ENCODE assay signal across 20 cellular contexts in the genomic region with DNA sequence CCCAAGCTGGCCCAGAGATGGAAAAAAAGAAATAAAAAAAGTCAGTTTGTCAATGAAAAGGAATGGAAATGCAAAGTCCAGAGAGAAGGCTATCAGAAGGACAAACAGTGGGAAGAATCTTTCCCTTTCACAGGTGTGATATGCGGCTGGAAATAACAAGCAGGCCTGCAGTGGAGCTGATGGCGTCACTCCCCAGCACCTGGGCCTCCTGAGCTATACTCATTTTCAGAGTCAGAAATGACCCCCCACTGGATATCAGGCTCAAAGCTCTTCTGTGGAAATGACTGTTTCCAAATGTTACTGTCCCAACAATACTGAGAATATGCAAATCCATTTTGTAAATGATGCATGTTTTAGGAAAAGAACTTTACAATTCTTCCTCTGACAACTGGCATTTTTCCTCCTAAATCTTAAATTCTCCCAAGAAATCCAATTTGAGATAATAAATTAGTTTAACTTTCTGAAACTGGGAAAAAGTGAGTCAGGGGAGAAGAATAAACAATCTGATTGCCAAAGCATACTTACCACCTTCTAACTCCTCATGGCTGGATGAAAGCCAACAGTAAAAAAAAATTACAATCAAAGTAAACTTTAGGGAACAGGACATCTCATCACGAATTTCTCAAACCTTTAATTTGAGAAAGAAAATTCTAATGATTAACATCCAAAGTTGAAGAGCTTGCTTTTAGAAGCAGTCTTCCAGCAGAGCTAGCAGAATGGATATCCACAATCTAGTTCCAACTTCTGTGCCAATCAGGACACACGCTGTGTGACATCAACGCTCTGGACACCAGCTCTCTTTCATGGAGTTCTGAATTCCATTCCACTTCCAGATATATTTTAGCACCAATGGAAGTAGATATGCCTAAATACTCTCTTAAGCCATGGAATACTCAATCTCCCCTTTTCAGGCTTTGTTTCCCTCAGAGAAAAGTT. TPM values are rescaled to one million over a fixed set of nuclear protein-coding genes. Genes with fewer than 3 reads are reported as not detected.
A peak's percentile ranks its signal among the peaks of the same experiment; 100 is the strongest.
DNase-seq lines count a peak whose midpoint lies in the region; ATAC-seq, FAIRE-seq and TF ChIP-seq lines count a peak whose summit lies in the region.
"Had no signal": no experiment of that assay in that cellular context is flagged by ENCODE, and none has a peak within 500 bp of the region (broad histone marks: within the 10 kb centered on the region; RNA-seq: fewer than 3 reads in every experiment).

No MANE protein-coding gene starts in this region.

- H3K79me2 ChIP-seq in H1 (ENCODE audit: control insufficient read depth in 1 of 2, insufficient read depth in 2 of 2, low read length in 2 of 2), result no peaks in the 10 kb centered on the region

- no peak overlapping the region for H2BK15ac ChIP-seq in H1 (ENCODE audit: low read length)

- no peak overlapping the region for H3K4ac ChIP-seq in H1 (replicated peaks; ENCODE audit: insufficient read length, low read depth, low read length)

- no peak overlapping the region for H3K18ac ChIP-seq in H1 (ENCODE audit: extremely low read depth, low read length)

- intact Hi-C loops in pancreas (cut with DNase I) (no loop called here), heart left ventricle (cut with DNase I) (no loop called here), psoas muscle (cut with DNase I) (no loop called here)

- no peak for TF ChIP-seq EP300 in H1 (IDR thresholded peaks at IDR 0.05; ENCODE audit: borderline replicate concordance in 1 of 2, low read depth in 2 of 2, low read length in 2 of 2)

- WGBS in H1 (ENCODE audit: extremely low coverage in 1 of 2, insufficient coverage in 1 of 2, insufficient read length in 1 of 2, insufficient replicate concordance in 2 of 2, low coverage in 1 of 2, low lambda C conversion rate in 2 of 2, missing lambda C conversion rate in 1 of 2), 2 experiments, result 81% methylated on average over 5 of the region's 5 CpGs; no CpG with 5 or more reads in 1 of the 2 experiments
- 26 to 29% methylated on average over 5 of the region's 5 CpGs for WGBS in pancreas, 2 donors
- 72 to 78% (median 75%) methylated on average over 5 of the region's 5 CpGs for WGBS in heart left ventricle, 4 donors
- WGBS in psoas muscle, 3 donors, result 76 to 84% (median 81%) methylated on average over 5 of the region's 5 CpGs

- H3K23ac ChIP-seq in H1 (ENCODE audit: insufficient read length), result no peak overlapping the region

- no peaks in the 10 kb centered on the region for H3K79me1 ChIP-seq in H1 (ENCODE audit: low read depth, low read length)

- H4K91ac ChIP-seq in H1 (replicated peaks; ENCODE audit: insufficient read length, low read length), result no peak overlapping the region

- peaks cover 0 to 11% (median 6%) of the 10 kb centered on the region in 4 experiments; a peak in 4 of 7 replicates for H3K4me1 ChIP-seq in H1 (replicated peaks in 1 of 4; ENCODE audit: control insufficient read depth in 3 of 4, insufficient read depth in 4 of 4, low read length in 3 of 4)
- H3K4me1 ChIP-seq in pancreas, result peaks cover 18 to 56% (median 38%) of the 10 kb centered on the region in 3 donors
- no peaks in the 10 kb centered on the region for H3K4me1 ChIP-seq in heart left ventricle
- no peaks in the 10 kb centered on the region for H3K4me1 ChIP-seq in psoas muscle
- H3K4me1 ChIP-seq: colonic mucosa, tibial nerve had no signal

- H2AFZ ChIP-seq in H1 (ENCODE audit: low read length), result no peak overlapping the region

- peak; percentile 74 for FAIRE-seq in GM12892 (lab: Jason Lieb, UNC)
- FAIRE-seq in H1 (lab: Jason Lieb, UNC), result no peak
- no peak for FAIRE-seq in pancreas (lab: Jason Lieb, UNC)
- FAIRE-seq: kidney had no signal

- DNase-seq in GM12892 (ENCODE audit: insufficient read length), result no peak
- no peak for DNase-seq in H1 (ENCODE audit: low read depth in 1 of 2, low spot score in 2 of 2)
- DNase-seq in pancreas, result peak in 4 of 6 donors; percentile 71 to 82 (median 78)
- DNase-seq in heart left ventricle, result no peak
- no peak for DNase-seq in superior temporal gyrus (ENCODE audit: extremely low spot score)
- DNase-seq in psoas muscle, result no peak
- DNase-seq: amygdala, colonic mucosa, erythroblast, kidney, mucosa of descending colon, NCI-H2081 treated with DMSO at 0.1 percent for 48 hours, nucleus accumbens, T-cell, WERI-Rb-1 had no signal

- H3K14ac ChIP-seq in H1 (ENCODE audit: insufficient read length), result no peak overlapping the region

- H2BK20ac ChIP-seq in H1 (ENCODE audit: low read length), result no peak overlapping the region

- CTCF ChIA-PET in H1 (lab: Charles Lee; ENCODE audit: partially characterized antibody), result no interaction called here

- H3K56ac ChIP-seq in H1 (replicated peaks; ENCODE audit: insufficient read length, low read depth, low read length), result no peak overlapping the region

- no peak for TF ChIP-seq CTCF in H1 (IDR thresholded peaks at IDR 0.05; ENCODE audit: control extremely low read depth in 1 of 3, insufficient read depth in 1 of 3, low read depth in 1 of 3, low read length in 3 of 3)
- TF ChIP-seq CTCF in pancreas (IDR thresholded peaks at IDR 0.05), result no peak
- TF ChIP-seq CTCF in heart left ventricle (IDR thresholded peaks at IDR 0.05), result no peak
- no peak for TF ChIP-seq CTCF in psoas muscle (IDR thresholded peaks at IDR 0.05)

- no peaks in the 10 kb centered on the region for H3K36me3 ChIP-seq in H1 (ENCODE audit: control insufficient read depth in 2 of 4, insufficient read depth in 4 of 4, low read length in 3 of 4)
- no peaks in the 10 kb centered on the region for H3K36me3 ChIP-seq in pancreas
- H3K36me3 ChIP-seq in heart left ventricle, result peaks cover 0 to 23% (median 0%) of the 10 kb centered on the region in 9 donors
- H3K36me3 ChIP-seq in psoas muscle (ENCODE audit: insufficient read depth in 1 of 2, low read depth in 1 of 2), result no peaks in the 10 kb centered on the region
- H3K36me3 ChIP-seq: colonic mucosa, WERI-Rb-1 had no signal

- no peak overlapping the region for H3K4me3 ChIP-seq in H1 (ENCODE audit: extremely low read depth in 1 of 4, insufficient read depth in 2 of 4, low read depth in 3 of 4, low read length in 4 of 4)
- peak overlapping the region in 1 of 4 donors; percentile 10 for H3K4me3 ChIP-seq in pancreas
- no peak overlapping the region for H3K4me3 ChIP-seq in heart left ventricle
- H3K4me3 ChIP-seq in psoas muscle, result no peak overlapping the region
- H3K4me3 ChIP-seq: colonic mucosa, mucosa of descending colon, skin epidermis, tibial nerve had no signal

- H2BK5ac ChIP-seq in H1 (ENCODE audit: low read depth, low read length), result 0 out of 2 replicates have a peak overlapping the region, but pooled peaks have one; percentile 3

- no peak overlapping the region for H4K5ac ChIP-seq in H1 (ENCODE audit: insufficient read length, low read depth, low read length)

- H2AK5ac ChIP-seq in H1 (ENCODE audit: low read depth, low read length), result no peak overlapping the region

- POLR2A ChIA-PET in H1 (lab: Charles Lee; ENCODE audit: partially characterized antibody), result no interaction called here

- H2BK120ac ChIP-seq in H1 (replicated peaks; ENCODE audit: low read depth, low read length), result no peak overlapping the region

- ATAC-seq in SK-N-SH treated with all-trans-retinoic acid at 6 μM for 48 hours, result no peak
- peak; percentile 61 to 74 (median 62) for ATAC-seq in pancreas
- no peak for ATAC-seq in GM19452 (IDR thresholded peaks at IDR 0.05; ENCODE audit: unreplicated experiment)
- no peak for ATAC-seq in heart left ventricle
- ATAC-seq in psoas muscle, result no peak
- ATAC-seq: mucosa of descending colon, T-cell had no signal

- H3K27ac ChIP-seq in H1 (ENCODE audit: low read depth, low read length) (no peak overlapping the region), pancreas (peak overlapping the region; percentile 62 to 86 (median 79)), heart left ventricle (no peak overlapping the region), psoas muscle (no peak overlapping the region)
- H3K27ac ChIP-seq: colonic mucosa, skin epidermis, tibial nerve, WERI-Rb-1 had no signal

- no peaks in the 10 kb centered on the region for H4K20me1 ChIP-seq in H1 (replicated peaks in 1 of 2; ENCODE audit: control insufficient read depth in 1 of 2, insufficient read depth in 2 of 2, low read length in 2 of 2)

- TF ChIP-seq POLR2A in GM12892 (IDR thresholded peaks at IDR 0.05; ENCODE audit: low read depth, low read length) (no peak), H1 (IDR thresholded peaks at IDR 0.05; ENCODE audit: control extremely low read depth in 1 of 2, low read depth in 2 of 2, low read length in 2 of 2) (no peak), heart left ventricle (IDR thresholded peaks at IDR 0.05) (no peak)

- H3K23me2 ChIP-seq in H1 (ENCODE audit: low read depth, low read length), result no peaks in the 10 kb centered on the region

- H3K27me3 ChIP-seq in H1 (replicated peaks in 1 of 4; ENCODE audit: control insufficient read depth in 3 of 4, extremely low read depth in 1 of 4, insufficient read depth in 3 of 4, low read length in 3 of 4) (no peaks in the 10 kb centered on the region), pancreas (no peaks in the 10 kb centered on the region), heart left ventricle (no peaks in the 10 kb centered on the region), psoas muscle (ENCODE audit: insufficient read depth in 3 of 3, low read length in 2 of 3) (no peaks in the 10 kb centered on the region)
- H3K27me3 ChIP-seq: colonic mucosa, tibial nerve had no signal

- H4K8ac ChIP-seq in H1 (ENCODE audit: extremely low read depth, insufficient read depth, low read length), result no peak overlapping the region

- H3K9ac ChIP-seq in H1 (replicated peaks in 1 of 4; ENCODE audit: extremely low read depth in 1 of 4, low read depth in 3 of 4, low read length in 3 of 4), result no peak overlapping the region

- H3K4me2 ChIP-seq in H1 (ENCODE audit: insufficient read depth in 1 of 2, low read depth in 2 of 2, low read length in 2 of 2), result no peak overlapping the region

- H3K9me3 ChIP-seq in H1 (ENCODE audit: insufficient read depth in 2 of 2, low read depth in 1 of 2, low read length in 1 of 2), result no peaks in the 10 kb centered on the region
- H3K9me3 ChIP-seq in pancreas, result no peaks in the 10 kb centered on the region
- H3K9me3 ChIP-seq in heart left ventricle, result peaks cover 0 to 22% (median 0%) of the 10 kb centered on the region in 12 donors
- no peaks in the 10 kb centered on the region for H3K9me3 ChIP-seq in psoas muscle
- H3K9me3 ChIP-seq: colonic mucosa, mucosa of descending colon had no signal

- no peak overlapping the region for H2BK12ac ChIP-seq in H1 (ENCODE audit: low read depth, low read length)

- TF ChIP-seq RAD21 in H1 (IDR thresholded peaks at IDR 0.05 in 1 of 2, conservative IDR thresholded peaks at IDR 0.05 in 1 of 2; ENCODE audit: low read depth in 2 of 2, low read length in 2 of 2), result no peak

RNA-seq across cellular contexts. Expression of gene CUZD1, which starts 5.3 kb away (rescaled TPM):
- 0.83 TPM for polyA plus RNA-seq in GM12892 (2012; ENCODE audit: missing spikeins)
- 11.9 and 13.0 TPM in 2 replicates for total RNA-seq in H1 (2021; fragmentation: NEBNext Ultra II Directional; extraction: Animal tissue kit (Norgen Biotek cat#: 25700))
- 15.1 and 30.0 TPM in 2 replicates for polyA plus RNA-seq in H1 (2011; rRNA removed)
- 24.7 TPM for polyA plus RNA-seq in H1 (2011; cell fraction: cytosol; rRNA removed)
- 12.9 TPM for polyA plus RNA-seq in H1 (2011; cell fraction: nucleus; rRNA removed)
- polyA plus RNA-seq in H1 (2012, experiment 1 of 2), result 15.1 to 22.7 TPM (median 20.5 TPM) in 4 replicates
- 1.7 TPM for polyA plus RNA-seq in H1 (2012, experiment 2 of 2)
- 6.0 TPM for polyA plus RNA-seq in H1 (2013, experiment 1 of 2)
- polyA plus RNA-seq in H1 (2013, experiment 2 of 2), result 5.0 TPM
- 22.9 and 35.2 TPM in 2 replicates for polyA minus RNA-seq in H1 (2011; rRNA and poly(A)+ RNA removed)
- 13.7 TPM for polyA minus RNA-seq in H1 (2011; cell fraction: cytosol; rRNA and poly(A)+ RNA removed)
- 18.4 TPM for polyA minus RNA-seq in H1 (2011; cell fraction: nucleus; rRNA and poly(A)+ RNA removed)
- 1,000 to 10,000 TPM in 4 of 6 donors, 100 to 1,000 TPM in 2; 734 to 3,085 (median 1,884) TPM for total RNA-seq in pancreas
- 1,000 to 10,000 TPM; 2,023 to 2,052 TPM for polyA plus RNA-seq in pancreas
- under 1 TPM in 7 of 9 donors, not detected in 2; 0.15 to 0.84 (median 0.19) TPM for total RNA-seq in heart left ventricle
- under 1 TPM; 0.11 to 0.17 TPM for polyA plus RNA-seq in heart left ventricle
- total RNA-seq in psoas muscle, result under 1 TPM in 3 of 4 donors, not detected in 1; 0.10 to 0.19 (median 0.15) TPM
- polyA plus RNA-seq in psoas muscle, result under 1 TPM; 0.17 to 0.35 (median 0.25) TPM

RNA-seq across cellular contexts. Expression of gene FAM24B, which starts 28.4 kb away (rescaled TPM):
- polyA plus RNA-seq in GM12892 (2012; ENCODE audit: missing spikeins), result 8.2 TPM
- 0.50 and 0.73 TPM in 2 replicates for total RNA-seq in H1 (2021; fragmentation: NEBNext Ultra II Directional; extraction: Animal tissue kit (Norgen Biotek cat#: 25700))
- polyA plus RNA-seq in H1 (2011; rRNA removed), result 0.55 and 0.56 TPM in 2 replicates
- 0.76 TPM for polyA plus RNA-seq in H1 (2011; cell fraction: cytosol; rRNA removed)
- polyA plus RNA-seq in H1 (2011; cell fraction: nucleus; rRNA removed), result 0.84 TPM
- polyA plus RNA-seq in H1 (2012, experiment 1 of 2), result 0.31 to 0.75 TPM (median 0.70 TPM) in 3 of 4 replicates, not detected in the other
- 0.34 TPM for polyA plus RNA-seq in H1 (2012, experiment 2 of 2)
- polyA plus RNA-seq in H1 (2013, experiment 1 of 2), result 1.9 TPM
- polyA plus RNA-seq in H1 (2013, experiment 2 of 2), result 1.4 TPM
- polyA minus RNA-seq in H1 (2011; rRNA and poly(A)+ RNA removed), result 0.34 TPM in 1 of 2 replicates, not detected in the other
- polyA minus RNA-seq in H1 (2011; cell fraction: cytosol; rRNA and poly(A)+ RNA removed), result not detected
- 1.2 TPM for polyA minus RNA-seq in H1 (2011; cell fraction: nucleus; rRNA and poly(A)+ RNA removed)
- 1 to 10 TPM; 3.5 to 5.1 (median 4.8) TPM for total RNA-seq in pancreas
- polyA plus RNA-seq in pancreas, result 1 to 10 TPM; 6.8 to 7.1 TPM
- total RNA-seq in heart left ventricle, result 1 to 10 TPM in 3 of 9 donors, under 1 TPM in 2, not detected in 4; 0.74 to 2.9 (median 1.1) TPM
- polyA plus RNA-seq in heart left ventricle, result under 1 TPM; 0.49 to 0.53 TPM
- under 1 TPM in 3 of 4 donors, not detected in 1; 0.74 to 0.97 (median 0.90) TPM for total RNA-seq in psoas muscle
- 1 to 10 TPM in 1 of 3 donors, under 1 TPM in 2; 0.46 to 1.1 (median 0.97) TPM for polyA plus RNA-seq in psoas muscle

RNA-seq across cellular contexts. Expression of gene FAM24A, which starts 59.4 kb away (rescaled TPM):
- not detected for polyA plus RNA-seq in GM12892 (2012; ENCODE audit: missing spikeins)
- total RNA-seq in H1 (2021; fragmentation: NEBNext Ultra II Directional; extraction: Animal tissue kit (Norgen Biotek cat#: 25700)), result not detected in 2 replicates
- polyA plus RNA-seq in H1 (2011; rRNA removed), result not detected in 2 replicates
- not detected for polyA plus RNA-seq in H1 (2011; cell fraction: cytosol; rRNA removed)
- not detected for polyA plus RNA-seq in H1 (2011; cell fraction: nucleus; rRNA removed)
- not detected in 4 replicates for polyA plus RNA-seq in H1 (2012, experiment 1 of 2)
- polyA plus RNA-seq in H1 (2012, experiment 2 of 2), result not detected
- polyA plus RNA-seq in H1 (2013, experiment 1 of 2), result not detected
- not detected for polyA plus RNA-seq in H1 (2013, experiment 2 of 2)
- not detected in 2 replicates for polyA minus RNA-seq in H1 (2011; rRNA and poly(A)+ RNA removed)
- not detected for polyA minus RNA-seq in H1 (2011; cell fraction: cytosol; rRNA and poly(A)+ RNA removed)
- polyA minus RNA-seq in H1 (2011; cell fraction: nucleus; rRNA and poly(A)+ RNA removed), result not detected
- not detected for total RNA-seq in pancreas
- polyA plus RNA-seq in pancreas, result not detected
- not detected for total RNA-seq in heart left ventricle
- polyA plus RNA-seq in heart left ventricle, result not detected
- total RNA-seq in psoas muscle, result not detected
- polyA plus RNA-seq in psoas muscle, result not detected
- total RNA-seq: activated T-helper 1 cell treated with anti-CD3 and anti-CD28 coated beads, Interleukin-12 subunit alpha, Interleukin-12 subunit beta, Interleukin-2, Interleukin-4 antibody, amounts not matched to agents 30 ng/mL and 10 ng/mL and 1 ng/mL, durations not matched to agents 14 hours and 24 hours and 36 hours; colonic mucosa; kidney; mucosa of descending colon; T-cell; tibial nerve had no signal

Comparison
In these comparisons a context has a peak if more than half of its experiments do, and no peak if none do; other contexts are left out.
1. DNase-seq: peak in pancreas (4 of 6); none in GM12892 (single experiment), H1 (0 of 2), heart left ventricle (0 of 5), superior temporal gyrus (single experiment) and psoas muscle (0 of 2).
2. ATAC-seq: peak in pancreas (4 of 4); none in SK-N-SH treated with all-trans-retinoic acid at 6 μM for 48 hours (single experiment), GM19452 (single experiment), heart left ventricle (0 of 4) and psoas muscle (0 of 4).
3. H3K27ac ChIP-seq: peak in pancreas (4 of 4); none in H1 (single experiment), heart left ventricle (0 of 12) and psoas muscle (single experiment).
4. RNA of gene CUZD1, which starts 5.3 kb away (total RNA-seq): 734 to 3,085 TPM in pancreas; 11.9 to 13.0 TPM in H1, 0.15 to 0.84 TPM in heart left ventricle and 0.10 to 0.19 TPM in psoas muscle; every median in the first group is over 10 times any median in the second.